8 cellular contexts compared by ENCODE assay signal in the genomic region with DNA sequence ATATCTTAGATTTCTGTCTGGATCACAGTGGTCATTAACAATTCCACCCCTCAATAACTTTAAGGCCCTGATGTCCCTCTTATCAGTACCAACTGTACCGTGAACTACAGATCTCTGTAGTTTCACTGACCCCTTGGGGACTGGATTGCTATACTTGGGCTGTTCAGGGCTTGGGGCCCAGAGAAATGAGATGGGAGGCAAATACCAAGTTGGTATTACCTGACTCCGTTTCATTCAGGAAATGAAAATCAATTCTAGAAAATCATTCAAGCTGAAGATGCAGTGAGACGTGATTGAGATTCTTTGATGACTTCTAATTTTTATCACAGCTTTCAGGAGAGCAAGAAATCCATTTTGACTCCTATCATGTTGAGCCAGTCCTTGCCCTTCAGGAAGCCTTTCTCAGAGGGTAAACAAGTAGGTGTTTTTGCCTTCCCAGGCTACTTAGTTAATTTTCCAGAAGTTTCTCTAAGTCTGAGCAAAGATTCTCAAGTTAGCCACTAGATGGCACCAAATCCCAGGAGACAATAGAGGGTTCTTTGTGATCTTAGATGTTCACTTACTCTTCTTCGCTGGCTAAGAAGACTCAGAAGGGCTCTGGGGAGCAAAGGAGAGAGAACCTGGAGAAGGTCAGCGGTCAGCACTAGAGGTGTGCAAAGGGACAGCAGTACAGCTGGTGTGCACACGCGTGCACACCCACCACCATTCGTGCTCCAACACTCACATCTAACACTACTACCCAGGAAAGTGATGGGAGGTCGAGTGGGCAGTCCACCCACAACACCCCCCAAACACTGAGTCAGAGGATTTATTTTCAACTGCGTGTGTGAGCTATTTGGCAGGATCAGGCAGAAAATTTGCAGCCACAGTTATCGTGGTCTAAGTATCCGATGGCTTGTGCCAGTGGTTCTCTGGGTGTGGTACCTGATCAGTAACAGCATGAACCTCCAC. TPM values are rescaled to one million over a fixed set of nuclear protein-coding genes. Genes with fewer than 3 reads are reported as not detected.
DNase-seq lines count a peak whose midpoint lies in the region; ATAC-seq, FAIRE-seq and TF ChIP-seq lines count a peak whose summit lies in the region.

No MANE protein-coding gene starts in this region.

- intact Hi-C loops in ovary (cut with DNase I) = loop anchor here in 1 of 4 donors (5.0 to 10.0 kb wide), 2 partner anchors 69 to 382 kb away; partner anchors contain the start of gene ARMCX4

- peak; percentile 56 to 74 (median 59) for TF ChIP-seq CTCF in ovary (IDR thresholded peaks at IDR 0.05)

- H3K27me3 Mint-ChIP-seq in activated T-cell treated with anti-CD3 and anti-CD28 coated beads, Interleukin-2, amount 50 U/mL, for 72 hours (ENCODE audit: low read depth) = peaks cover 15% of the 10 kb centered on the region

- no peaks in the 10 kb centered on the region for H3K27me3 ChIP-seq in ovary

- H3K27ac Mint-ChIP-seq in activated T-cell treated with anti-CD3 and anti-CD28 coated beads, Interleukin-2, amount 50 U/mL, for 72 hours = peak overlapping the region; percentile 93

- H3K4me3 Mint-ChIP-seq in activated T-cell treated with anti-CD3 and anti-CD28 coated beads, Interleukin-2, amount 50 U/mL, for 72 hours = peak overlapping the region; percentile 59 to 66

- FAIRE-seq in frontal cortex (lab: Jason Lieb, UNC) = peak; percentile 15

- no peaks in the 10 kb centered on the region for H3K36me3 ChIP-seq in ovary

- 27 to 36% (median 29%) methylated on average over 12 of the region's 12 CpGs for WGBS in ovary, 3 donors

- no peaks in the 10 kb centered on the region for H3K9me3 ChIP-seq in ovary

- TF ChIP-seq EP300 in ovary (IDR thresholded peaks at IDR 0.05) = no peak

- peaks cover 6% of the 10 kb centered on the region for H3K4me1 ChIP-seq in ovary (ENCODE audit: insufficient read depth)

- peaks cover 0 to 8% of the 10 kb centered on the region in 2 donors for H3K36me3 Mint-ChIP-seq in activated T-cell treated with anti-CD3 and anti-CD28 coated beads, Interleukin-2, amount 50 U/mL, for 72 hours (ENCODE audit: insufficient read depth in 2 of 2)

- DNase-seq in COLO829 (ENCODE audit: low spot score) = peak; percentile 73
- peak; percentile 42 to 68 for DNase-seq in NCI-H446 (lab: John Stamatoyannopoulos, UW)
- peak; percentile 38 for DNase-seq in activated T-cell treated with anti-CD3 and anti-CD28 coated beads, Interleukin-2, amount 50 U/mL, for 72 hours
- peak; percentile 34 to 52 for DNase-seq in frontal cortex (ENCODE audit: low spot score in 2 of 2)
- DNase-seq in ovary = peak in 3 of 5 donors; percentile 27 to 42 (median 40)

- no peak for TF ChIP-seq POLR2A in ovary (IDR thresholded peaks at IDR 0.05)

- H3K9me3 Mint-ChIP-seq in activated T-cell treated with anti-CD3 and anti-CD28 coated beads, Interleukin-2, amount 50 U/mL, for 72 hours = no peaks in the 10 kb centered on the region

- H3K27ac ChIP-seq in ovary = peak overlapping the region; percentile 4 to 70

- peak; percentile 45 for ATAC-seq in GM19025 (IDR thresholded peaks at IDR 0.05; ENCODE audit: low read depth, unreplicated experiment)
- peak; percentile 62 for ATAC-seq in HG03175 (IDR thresholded peaks at IDR 0.05; ENCODE audit: unreplicated experiment)
- peak; percentile 63 to 72 for ATAC-seq in activated T-cell treated with anti-CD3 and anti-CD28 coated beads, Interleukin-2, amount 50 U/mL, for 72 hours (replicated peaks in 1 of 2)
- no peak for ATAC-seq in GM19328 (IDR thresholded peaks at IDR 0.05; ENCODE audit: unreplicated experiment)

- peaks cover 48% of the 10 kb centered on the region for H3K4me1 Mint-ChIP-seq in activated T-cell treated with anti-CD3 and anti-CD28 coated beads, Interleukin-2, amount 50 U/mL, for 72 hours (ENCODE audit: low read depth)

- no peak overlapping the region for H3K4me3 ChIP-seq in ovary

RNA-seq across cellular contexts. Expression of gene HNRNPH2, which starts 7.4 kb away (rescaled TPM):
- 10 to 100 TPM; 15.0 to 17.8 TPM for total RNA-seq in activated T-cell treated with anti-CD3 and anti-CD28 coated beads, Interleukin-2, amount 50 U/mL, for 72 hours
- total RNA-seq in frontal cortex = 110 TPM
- 10 to 100 TPM; 46.4 to 79.6 (median 63.3) TPM for total RNA-seq in ovary
- 10 to 100 TPM; 52.9 to 73.1 TPM for polyA plus RNA-seq in ovary

RNA-seq across cellular contexts. Expression of gene GLA, which starts 7.7 kb away (rescaled TPM):
- 10 to 100 TPM; 43.7 to 48.1 TPM for total RNA-seq in activated T-cell treated with anti-CD3 and anti-CD28 coated beads, Interleukin-2, amount 50 U/mL, for 72 hours
- 15.5 TPM for total RNA-seq in frontal cortex
- total RNA-seq in ovary = 10 to 100 TPM; 10.1 to 21.5 (median 15.8) TPM
- polyA plus RNA-seq in ovary = 10 to 100 TPM; 17.0 to 29.9 TPM

RNA-seq across cellular contexts. Expression of gene RPL36A, which starts 24.6 kb away (rescaled TPM):
- 100 to 1,000 TPM; 221 to 294 TPM for total RNA-seq in activated T-cell treated with anti-CD3 and anti-CD28 coated beads, Interleukin-2, amount 50 U/mL, for 72 hours
- total RNA-seq in frontal cortex = 301 TPM
- total RNA-seq in ovary = 1,000 to 10,000 TPM in 1 of 7 donors, 100 to 1,000 TPM in 6; 405 to 2,882 (median 518) TPM
- 1,000 to 10,000 TPM; 3,045 to 5,275 TPM for polyA plus RNA-seq in ovary

RNA-seq across cellular contexts. Expression of gene BTK, which starts 29.5 kb away (rescaled TPM):
- 1 to 10 TPM; 1.7 to 1.9 TPM for total RNA-seq in activated T-cell treated with anti-CD3 and anti-CD28 coated beads, Interleukin-2, amount 50 U/mL, for 72 hours
- 0.41 TPM for total RNA-seq in frontal cortex
- total RNA-seq in ovary = 1 to 10 TPM in 5 of 7 donors, under 1 TPM in 2; 0.81 to 4.3 (median 1.3) TPM
- polyA plus RNA-seq in ovary = 1 to 10 TPM in 1 of 2 donors, under 1 TPM in 1; 0.81 to 7.5 TPM
